11 cellular contexts compared by ENCODE assay signal in the genomic region with DNA sequence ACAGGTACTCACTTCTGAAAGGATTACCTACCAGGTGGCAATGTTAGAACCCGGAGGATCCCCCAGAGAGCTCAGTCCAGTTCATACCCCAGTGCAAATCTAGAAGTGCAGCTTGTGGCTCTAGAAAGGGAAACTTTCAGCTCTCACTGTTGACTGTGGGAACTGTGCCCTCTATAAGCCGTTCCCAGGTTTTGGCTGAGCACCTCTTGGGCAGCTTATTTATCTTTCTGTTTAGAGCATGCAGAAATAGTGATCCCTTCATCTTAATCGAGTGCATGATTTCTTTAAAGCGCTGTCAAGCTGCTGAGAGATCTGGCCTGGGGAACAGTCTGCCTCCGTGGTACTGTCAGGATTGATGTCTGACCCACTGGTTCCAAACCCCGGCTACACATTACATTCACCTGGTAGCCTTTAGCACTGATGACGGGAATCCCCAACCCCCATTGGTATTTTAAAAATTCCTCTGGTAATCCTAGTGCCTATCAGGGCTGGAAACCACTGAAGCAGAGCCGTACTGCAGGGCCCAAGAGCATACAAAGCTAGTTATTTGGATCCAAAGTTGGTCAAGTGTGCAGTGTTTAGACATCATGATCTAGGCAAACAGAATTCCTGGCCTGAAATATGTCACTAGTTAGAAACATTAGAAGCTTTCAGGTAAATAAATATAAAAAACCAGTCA.
DNase-seq lines count a peak whose midpoint lies in the region; ATAC-seq and TF ChIP-seq lines count a peak whose summit lies in the region.
"Had no signal": no experiment of that assay in that cellular context is flagged by ENCODE, and none has a peak within 500 bp of the region (broad histone marks: within the 10 kb centered on the region; RNA-seq: fewer than 3 reads in every experiment).

No MANE protein-coding gene starts in this region.

- peak overlapping the region; percentile 50 for H3K4me3 Mint-ChIP-seq in Caco-2 (ENCODE audit: unreplicated experiment)
- no peak overlapping the region for H3K4me3 Mint-ChIP-seq in activated T-helper 17 cell treated with anti-CD3 and anti-CD28 coated beads, Interleukin-2, amount 50 U/mL, for 72 hours

- no peak overlapping the region for H2BK12ac ChIP-seq in trophoblast cell (ENCODE audit: low read length)

- no peaks in the 10 kb centered on the region for H3K79me2 ChIP-seq in trophoblast cell (ENCODE audit: control insufficient read depth, insufficient read depth, low read length, poor library complexity)

- BruUV-seq in Caco-2 (replicated peaks; lab: Mats Ljungman, UMichigan), result no TSS peak

- no peak overlapping the region for H3K4me2 ChIP-seq in trophoblast cell (ENCODE audit: low read length)

- H3K18ac ChIP-seq in trophoblast cell (ENCODE audit: low read length), result no peak overlapping the region

- H4K91ac ChIP-seq in trophoblast cell (ENCODE audit: low read depth, low read length), result no peak overlapping the region

- peaks cover 2% of the 10 kb centered on the region for H3K79me1 ChIP-seq in trophoblast cell (ENCODE audit: low read length)

- H3K4me1 ChIP-seq in Caco-2, result peaks cover 55% of the 10 kb centered on the region
- peaks cover 4 to 15% of the 10 kb centered on the region in 2 experiments for H3K4me1 ChIP-seq in trophoblast cell (ENCODE audit: control insufficient read depth in 1 of 2, insufficient read depth in 2 of 2, low read length in 2 of 2)
- H3K4me1 ChIP-seq in spleen, result peaks cover 0 to 30% (median 15%) of the 10 kb centered on the region in 6 donors

- CTCF ChIA-PET in Caco-2 (lab: Charles Lee), result interaction anchor here (0.7 to 1.6 kb wide), 4 partner anchors 24 to 195 kb away, joined by 3 to 7 read pairs (median 4); partner anchors contain the start of gene AFF1

- H2BK5ac ChIP-seq in trophoblast cell (ENCODE audit: low read depth, low read length, poor library complexity), result no peak overlapping the region

- no CpG with 5 or more reads among the region's 8 CpGs for WGBS in trophoblast cell (ENCODE audit: extremely low coverage, insufficient coverage, insufficient read length)
- WGBS in spleen, 5 donors, result 87 to 95% (median 92%) methylated on average over 8 of the region's 8 CpGs

- peaks cover 40% of the 10 kb centered on the region for H3K36me3 Mint-ChIP-seq in Caco-2 (ENCODE audit: insufficient read depth, unreplicated experiment)
- H3K36me3 Mint-ChIP-seq in activated T-helper 17 cell treated with anti-CD3 and anti-CD28 coated beads, Interleukin-2, amount 50 U/mL, for 72 hours (ENCODE audit: low read depth), result peaks cover 96% of the 10 kb centered on the region

- no peak for TF ChIP-seq POLR2A in spleen (IDR thresholded peaks at IDR 0.05)

- H3K27ac Mint-ChIP-seq in Caco-2 (ENCODE audit: unreplicated experiment), result peak overlapping the region; percentile 60
- H3K27ac Mint-ChIP-seq in activated T-helper 17 cell treated with anti-CD3 and anti-CD28 coated beads, Interleukin-2, amount 50 U/mL, for 72 hours, result peak overlapping the region; percentile 2

- H3K4me3 ChIP-seq in Caco-2 (ENCODE audit: low read depth, low read length) (no peak overlapping the region), trophoblast cell (ENCODE audit: low read depth, low read length) (no peak overlapping the region), spleen (no peak overlapping the region)

- no peak for ATAC-seq in activated T-helper 17 cell treated with anti-CD3 and anti-CD28 coated beads, Interleukin-2, amount 50 U/mL, for 72 hours (replicated peaks)
- ATAC-seq in GM18909 (IDR thresholded peaks at IDR 0.05; ENCODE audit: poor library complexity, unreplicated experiment), result no peak

- H3K36me3 ChIP-seq in Caco-2 (ENCODE audit: control insufficient read depth, insufficient read depth, low read length) (peaks cover 3% of the 10 kb centered on the region), trophoblast cell (ENCODE audit: control insufficient read depth in 1 of 2, insufficient read depth in 2 of 2, low read length in 2 of 2) (peaks cover 12 to 17% of the 10 kb centered on the region in 2 experiments), spleen (peaks cover 2 to 100% (median 43%) of the 10 kb centered on the region in 6 donors)

- H3K27ac ChIP-seq in trophoblast cell (ENCODE audit: low read depth, low read length) (no peak overlapping the region), spleen (no peak overlapping the region)

- H3K27me3 Mint-ChIP-seq in Caco-2 (ENCODE audit: insufficient read depth, unreplicated experiment), result no peaks in the 10 kb centered on the region
- H3K27me3 Mint-ChIP-seq in activated T-helper 17 cell treated with anti-CD3 and anti-CD28 coated beads, Interleukin-2, amount 50 U/mL, for 72 hours, result no peaks in the 10 kb centered on the region

- no peaks in the 10 kb centered on the region for H3K27me3 ChIP-seq in Caco-2 (replicated peaks; ENCODE audit: control insufficient read depth, insufficient read depth, low read length)
- no peaks in the 10 kb centered on the region for H3K27me3 ChIP-seq in trophoblast cell (ENCODE audit: insufficient read depth, low read length)
- no peaks in the 10 kb centered on the region for H3K27me3 ChIP-seq in spleen (replicated peaks in 1 of 7)

- peak overlapping the region; percentile 41 for H4K8ac ChIP-seq in trophoblast cell (ENCODE audit: low read depth, low read length)

- DNase-seq in Caco-2 (peak; percentile 62 to 76), iPS-NIHi11 (ENCODE audit: low spot score) (peak; percentile 37), trophoblast cell (peak; percentile 68 to 75), SW 1271 (lab: John Stamatoyannopoulos, UW) (no peak), AG08395 (ENCODE audit: low spot score) (no peak), spleen (no peak)
- DNase-seq: activated CD8-positive, alpha-beta memory T cell treated with anti-CD3 and anti-CD28 coated beads, Interleukin-2, amount 50 U/mL, for 4 hours; head of caudate nucleus; small intestine had no signal

- no peak overlapping the region for H3K14ac ChIP-seq in trophoblast cell (ENCODE audit: low read length)

- peaks cover 26% of the 10 kb centered on the region for H3K4me1 Mint-ChIP-seq in Caco-2 (ENCODE audit: low read depth, unreplicated experiment)
- peaks cover 13% of the 10 kb centered on the region for H3K4me1 Mint-ChIP-seq in activated T-helper 17 cell treated with anti-CD3 and anti-CD28 coated beads, Interleukin-2, amount 50 U/mL, for 72 hours

- H3K9me3 ChIP-seq in Caco-2 (no peaks in the 10 kb centered on the region), trophoblast cell (ENCODE audit: insufficient read depth, low read depth, low read length) (no peaks in the 10 kb centered on the region), spleen (no peaks in the 10 kb centered on the region)

- TF ChIP-seq CTCF in Caco-2 (IDR thresholded peaks at IDR 0.05; ENCODE audit: insufficient read depth in 1 of 2, low read depth in 1 of 2, low read length in 1 of 2, severe bottlenecking in 1 of 2, unreplicated experiment in 1 of 2) (no peak), spleen (IDR thresholded peaks at IDR 0.05 in 8 of 11, conservative IDR thresholded peaks at IDR 0.05 in 3 of 11) (no peak)

- H3K9ac ChIP-seq in trophoblast cell (ENCODE audit: low read length), result no peak overlapping the region

- H4K12ac ChIP-seq in trophoblast cell (ENCODE audit: low read depth, low read length), result no peak overlapping the region

- H2AFZ ChIP-seq in trophoblast cell (ENCODE audit: insufficient read depth, low read length, poor library complexity), result no peak overlapping the region

- H3K9me3 Mint-ChIP-seq in Caco-2 (ENCODE audit: unreplicated experiment), result no peaks in the 10 kb centered on the region
- H3K9me3 Mint-ChIP-seq in activated T-helper 17 cell treated with anti-CD3 and anti-CD28 coated beads, Interleukin-2, amount 50 U/mL, for 72 hours, result no peaks in the 10 kb centered on the region

- no peak overlapping the region for H2AK5ac ChIP-seq in trophoblast cell (ENCODE audit: low read length)

- intact Hi-C loops in Caco-2 (cut with micrococcal nuclease; ENCODE audit: unreplicated experiment), result loop anchor here (1.0 kb wide), 3 partner anchors 11 to 195 kb away; no protein-coding TSS in a partner anchor
- intact Hi-C loops in spleen (cut with DNase I; ENCODE audit: low total_unique reads), result no loop called here

- no peak overlapping the region for H3K23ac ChIP-seq in trophoblast cell (ENCODE audit: low read length)

- H2BK120ac ChIP-seq in trophoblast cell (ENCODE audit: insufficient read depth, low read length, poor library complexity), result no peak overlapping the region

- POLR2A ChIA-PET in Caco-2 (lab: Charles Lee), result interaction anchor here (0.5 to 1.2 kb wide), 2 partner anchors 11 to 33 kb away, joined by 3 to 7 read pairs; no protein-coding TSS in a partner anchor

- H3K4ac ChIP-seq in trophoblast cell (ENCODE audit: low read depth, low read length), result no peak overlapping the region

Comparison
In these comparisons a context has a peak if more than half of its experiments do, and no peak if none do; other contexts are left out.
1. DNase-seq: peak in Caco-2 (2 of 2), iPS-NIHi11 (single experiment) and trophoblast cell (2 of 2); none in SW 1271 (0 of 2), AG08395 (single experiment) and spleen (single experiment).